ENCODE assay signal across 30 cellular contexts in the genomic region with DNA sequence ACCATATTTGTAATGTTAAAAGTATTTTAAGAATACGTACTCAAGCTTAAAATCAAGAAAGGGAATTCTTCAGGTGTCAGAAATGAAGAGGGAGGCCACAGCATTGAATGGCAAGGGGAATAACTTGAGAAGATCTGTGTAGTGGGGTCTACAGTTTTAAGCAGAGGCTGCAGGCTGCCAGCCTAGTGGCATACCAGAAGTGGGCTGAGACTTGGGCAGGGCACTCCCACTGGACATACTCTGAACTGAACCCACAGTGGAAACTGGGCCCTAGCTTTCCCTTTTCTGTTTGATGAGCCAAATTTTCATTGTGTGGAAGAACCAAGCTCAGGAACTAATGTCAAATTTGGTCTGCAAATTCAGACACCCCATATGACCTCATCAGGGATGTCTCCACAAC.
"Had no signal": no experiment of that assay in that cellular context is flagged by ENCODE, and none has a peak within 500 bp of the region (broad histone marks: within the 10 kb centered on the region; RNA-seq: fewer than 3 reads in every experiment).

No MANE protein-coding gene starts in this region.

- DNase-seq: activated CD4-positive, alpha-beta T cell treated with anti-CD3 and anti-CD28 coated beads for 48 hours; activated CD4-positive, alpha-beta T cell treated with anti-CD3 and anti-CD28 coated beads, Interleukin-2, amount 50 U/mL, for 48 hours; activated CD8-positive, alpha-beta memory T cell treated with anti-CD3 and anti-CD28 coated beads, Interleukin-2, amount 50 U/mL, for 4 hours; activated effector memory CD4-positive, alpha-beta T cell treated with anti-CD3 and anti-CD28 coated beads, Interleukin-2, amount 50 U/mL, for 16 hours; activated naive CD4-positive, alpha-beta T cell treated with anti-CD3 and anti-CD28 coated beads, Interleukin-2, amount 50 U/mL, for 16 hours; activated T-cell treated with anti-CD3 and anti-CD28 coated beads, Interleukin-2, amount 50 U/mL, for 1 hour; amniotic stem cell; dermis blood vessel endothelial cell; effector CD4-positive, alpha-beta T cell; foreskin fibroblast; heart left ventricle; hypothalamus; immature natural killer cell; kidney; left colon; mesendoderm; small intestine; stimulated activated CD4-positive, alpha-beta T cell treated with anti-CD3 and anti-CD28 coated beads, Interleukin-4, amount 100 ng/mL, for 4 hours; stimulated activated CD8-positive, alpha-beta memory T cell treated with anti-CD3 and anti-CD28 coated beads, Interleukin-4, amount 100 ng/mL, for 48 hours; stimulated activated naive CD8-positive, alpha-beta T cell treated with anti-CD3 and anti-CD28 coated beads, Interleukin-15, amount 100 ng/mL, for 72 hours; substantia nigra; T-helper 17 cell; T1000; upper lobe of left lung; WERI-Rb-1 had no signal

- ATAC-seq: activated CD4-positive, CD25-positive, alpha-beta regulatory T cell treated with anti-CD3 and anti-CD28 coated beads, Interleukin-2, amount 50 U/mL, for 24 hours; left colon; natural killer cell treated with Interleukin-12 subunit alpha and Interleukin-12 subunit beta and Interleukin-15 and Interleukin-18, amount 100 ng/mL, for 72 hours; sciatic nerve; stimulated activated memory B cell treated with anti-CD40 and anti-IgM and Interleukin-4, amounts not matched to agents 10 μg/mL and 1 μg/mL and 100 μg/mL, for 72 hours; stimulated activated naive CD8-positive, alpha-beta T cell treated with anti-CD3 and anti-CD28 coated beads, Interleukin-15, amount 100 ng/mL, for 72 hours; T-helper 17 cell had no signal

- H3K36me3 ChIP-seq: heart left ventricle, upper lobe of left lung, WERI-Rb-1 had no signal

- H3K27ac ChIP-seq: heart left ventricle, upper lobe of left lung, WERI-Rb-1 had no signal

- H3K9me3 ChIP-seq: heart left ventricle, upper lobe of left lung had no signal

- H3K4me3 ChIP-seq: heart left ventricle, lung, upper lobe of left lung had no signal

- H3K27me3 ChIP-seq: heart left ventricle, upper lobe of left lung had no signal
